In the genomic region with DNA sequence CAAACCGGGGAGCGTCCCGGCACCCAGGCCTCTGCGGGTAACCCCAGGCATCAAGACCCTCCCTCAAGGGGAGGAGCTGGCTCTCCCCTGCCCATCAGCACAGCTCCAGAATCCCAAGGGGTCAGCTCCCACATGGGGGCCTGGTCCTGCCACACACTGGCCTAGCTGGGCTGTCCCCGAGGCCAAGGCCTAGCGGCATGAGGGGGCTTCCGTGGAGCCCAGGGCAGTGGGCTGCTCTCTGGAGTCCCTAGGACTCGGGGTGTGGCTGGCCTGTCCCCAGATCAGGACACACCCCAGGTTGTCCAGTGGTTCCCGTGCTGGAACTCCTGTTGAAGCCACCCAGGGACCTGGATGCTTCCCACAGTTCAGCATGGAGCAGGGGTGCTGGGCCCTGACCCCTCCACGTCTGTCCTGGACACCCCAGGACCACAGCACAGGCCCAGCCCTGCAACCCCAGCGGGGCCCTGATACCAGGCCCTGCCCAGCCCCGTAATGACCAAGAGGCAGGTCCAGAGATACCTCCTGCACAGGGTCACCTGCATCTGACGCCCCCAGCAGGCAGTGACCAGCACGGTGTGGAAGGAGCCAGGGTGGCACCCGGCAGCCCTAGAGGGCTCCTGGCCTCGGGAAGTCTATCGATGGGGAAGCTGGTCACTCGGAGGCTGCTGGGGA, we compare ENCODE assay signal across 1 cellular context.
TF ChIP-seq lines count a peak whose summit lies in the region.

No MANE protein-coding gene starts in this region.

TF ChIP-seq in HEK293, 187 proteins besides CTCF, POLR2A, EP300 and RAD21:
- TF ChIP-seq, protein P1, sequence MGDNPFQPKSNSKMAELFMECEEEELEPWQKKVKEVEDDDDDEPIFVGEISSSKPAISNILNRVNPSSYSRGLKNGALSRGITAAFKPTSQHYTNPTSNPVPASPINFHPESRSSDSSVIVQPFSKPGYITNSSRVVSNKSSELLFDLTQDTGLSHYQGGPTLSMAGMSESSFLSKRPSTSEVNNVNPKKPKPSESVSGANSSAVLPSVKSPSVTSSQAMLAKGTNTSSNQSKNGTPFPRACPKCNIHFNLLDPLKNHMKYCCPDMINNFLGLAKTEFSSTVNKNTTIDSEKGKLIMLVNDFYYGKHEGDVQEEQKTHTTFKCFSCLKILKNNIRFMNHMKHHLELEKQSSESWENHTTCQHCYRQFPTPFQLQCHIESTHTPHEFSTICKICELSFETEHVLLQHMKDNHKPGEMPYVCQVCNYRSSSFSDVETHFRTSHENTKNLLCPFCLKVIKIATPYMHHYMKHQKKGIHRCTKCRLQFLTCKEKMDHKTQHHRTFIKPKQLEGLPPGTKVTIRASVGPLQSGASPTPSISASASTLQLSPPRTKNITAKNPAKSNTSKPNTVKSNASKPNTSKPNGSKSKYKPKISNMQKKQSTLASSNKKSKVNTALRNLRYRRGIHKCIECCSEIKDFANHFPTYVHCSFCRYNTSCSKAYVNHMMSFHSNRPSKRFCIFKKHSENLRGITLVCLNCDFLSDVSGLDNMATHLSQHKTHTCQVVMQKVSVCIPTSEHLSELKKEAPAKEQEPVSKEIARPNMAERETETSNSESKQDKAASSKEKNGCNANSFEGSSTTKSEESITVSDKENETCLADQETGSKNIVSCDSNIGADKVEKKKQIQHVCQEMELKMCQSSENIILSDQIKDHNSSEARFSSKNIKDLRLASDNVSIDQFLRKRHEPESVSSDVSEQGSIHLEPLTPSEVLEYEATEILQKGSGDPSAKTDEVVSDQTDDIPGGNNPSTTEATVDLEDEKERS (tag by site-specific recombination; IDR thresholded peaks at IDR 0.05), result no peak
- no peak for TF ChIP-seq ZNF398 (tag by site-specific recombination; IDR thresholded peaks at IDR 0.05)
- TF ChIP-seq GLIS2 (tag by site-specific recombination; IDR thresholded peaks at IDR 0.05), result 0 out of 2 replicates have a peak, but pooled peaks have one; percentile 33
- TF ChIP-seq ZEB2 (tag by site-specific recombination; IDR thresholded peaks at IDR 0.05), result no peak
- TF ChIP-seq MYNN (tag by site-specific recombination; IDR thresholded peaks at IDR 0.05; ENCODE audit: borderline replicate concordance), result no peak
- TF ChIP-seq ZNF777 (tag by site-specific recombination; IDR thresholded peaks at IDR 0.05; ENCODE audit: borderline replicate concordance), result no peak
- TF ChIP-seq ZNF501 (tag by site-specific recombination; IDR thresholded peaks at IDR 0.05), result no peak
- TF ChIP-seq, protein P2, sequence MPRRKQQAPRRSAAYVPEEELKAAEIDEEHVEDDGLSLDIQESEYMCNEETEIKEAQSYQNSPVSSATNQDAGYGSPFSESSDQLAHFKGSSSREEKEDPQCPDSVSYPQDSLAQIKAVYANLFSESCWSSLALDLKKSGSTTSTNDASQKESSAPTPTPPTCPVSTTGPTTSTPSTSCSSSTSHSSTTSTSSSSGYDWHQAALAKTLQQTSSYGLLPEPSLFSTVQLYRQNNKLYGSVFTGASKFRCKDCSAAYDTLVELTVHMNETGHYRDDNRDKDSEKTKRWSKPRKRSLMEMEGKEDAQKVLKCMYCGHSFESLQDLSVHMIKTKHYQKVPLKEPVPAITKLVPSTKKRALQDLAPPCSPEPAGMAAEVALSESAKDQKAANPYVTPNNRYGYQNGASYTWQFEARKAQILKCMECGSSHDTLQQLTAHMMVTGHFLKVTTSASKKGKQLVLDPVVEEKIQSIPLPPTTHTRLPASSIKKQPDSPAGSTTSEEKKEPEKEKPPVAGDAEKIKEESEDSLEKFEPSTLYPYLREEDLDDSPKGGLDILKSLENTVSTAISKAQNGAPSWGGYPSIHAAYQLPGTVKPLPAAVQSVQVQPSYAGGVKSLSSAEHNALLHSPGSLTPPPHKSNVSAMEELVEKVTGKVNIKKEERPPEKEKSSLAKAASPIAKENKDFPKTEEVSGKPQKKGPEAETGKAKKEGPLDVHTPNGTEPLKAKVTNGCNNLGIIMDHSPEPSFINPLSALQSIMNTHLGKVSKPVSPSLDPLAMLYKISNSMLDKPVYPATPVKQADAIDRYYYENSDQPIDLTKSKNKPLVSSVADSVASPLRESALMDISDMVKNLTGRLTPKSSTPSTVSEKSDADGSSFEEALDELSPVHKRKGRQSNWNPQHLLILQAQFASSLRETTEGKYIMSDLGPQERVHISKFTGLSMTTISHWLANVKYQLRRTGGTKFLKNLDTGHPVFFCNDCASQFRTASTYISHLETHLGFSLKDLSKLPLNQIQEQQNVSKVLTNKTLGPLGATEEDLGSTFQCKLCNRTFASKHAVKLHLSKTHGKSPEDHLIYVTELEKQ (tag by site-specific recombination; IDR thresholded peaks at IDR 0.05; ENCODE audit: borderline replicate concordance), result no peak
- TF ChIP-seq IKZF3 (tag by site-specific recombination; IDR thresholded peaks at IDR 0.05), result no peak
- no peak for TF ChIP-seq HIC1 (tag by site-specific recombination; IDR thresholded peaks at IDR 0.05)
- TF ChIP-seq ZNF37A (tag by site-specific recombination; IDR thresholded peaks at IDR 0.05), result no peak
- no peak for TF ChIP-seq BCL11A (tag by site-specific recombination; IDR thresholded peaks at IDR 0.05; ENCODE audit: low read depth)
- peak; percentile 79; the same call in 1 of the 2 replicates for TF ChIP-seq GLIS1 (tag by site-specific recombination; IDR thresholded peaks at IDR 0.05)
- no peak for TF ChIP-seq ZNF133 (tag by site-specific recombination; IDR thresholded peaks at IDR 0.05)
- TF ChIP-seq ZNF239 (tag by site-specific recombination; IDR thresholded peaks at IDR 0.05), result no peak
- TF ChIP-seq ZNF571 (tag by site-specific recombination; IDR thresholded peaks at IDR 0.05), result no peak
- TF ChIP-seq ZNF433 (tag by site-specific recombination; IDR thresholded peaks at IDR 0.05; ENCODE audit: low read depth), result no peak
